ENCODE assay signal across 19 cellular contexts in genomic region chr17:48031966-48032365, GRCh38. TPM values are rescaled to one million over a fixed set of nuclear protein-coding genes. Genes with fewer than 3 reads are reported as not detected.
DNase-seq lines count a peak whose midpoint lies in the region; ATAC-seq, FAIRE-seq and TF ChIP-seq lines count a peak whose summit lies in the region.
"Had no signal": no experiment of that assay in that cellular context is flagged by ENCODE, and none has a peak within 500 bp of the region (broad histone marks: within the 10 kb centered on the region; RNA-seq: fewer than 3 reads in every experiment).

No MANE protein-coding gene starts in this region.

- H3K27ac ChIP-seq in heart left ventricle (peak overlapping the region in 1 of 12 donors; percentile 9), WERI-Rb-1 (peak overlapping the region; percentile 8), H1 (ENCODE audit: low read depth, low read length) (no peak overlapping the region)
- H3K27ac ChIP-seq: 22Rv1, A549 had no signal

- no peak for TF ChIP-seq CTCF in heart left ventricle (IDR thresholded peaks at IDR 0.05)
- no peak for TF ChIP-seq CTCF in WERI-Rb-1 (IDR thresholded peaks at IDR 0.05; ENCODE audit: low read depth, low read length)
- TF ChIP-seq CTCF in H1 (IDR thresholded peaks at IDR 0.05; ENCODE audit: control extremely low read depth in 1 of 3, insufficient read depth in 1 of 3, low read depth in 1 of 3, low read length in 3 of 3) = no peak
- TF ChIP-seq CTCF in HFFc6 (IDR thresholded peaks at IDR 0.05) = no peak

- no peak overlapping the region for H3K23ac ChIP-seq in H1 (ENCODE audit: insufficient read length)

- H3K14ac ChIP-seq in H1 (ENCODE audit: insufficient read length) = no peak overlapping the region

- H4K91ac ChIP-seq in H1 (replicated peaks; ENCODE audit: insufficient read length, low read length) = no peak overlapping the region

- H3K56ac ChIP-seq in H1 (replicated peaks; ENCODE audit: insufficient read length, low read depth, low read length) = no peak overlapping the region

- H4K8ac ChIP-seq in H1 (ENCODE audit: extremely low read depth, insufficient read depth, low read length) = no peak overlapping the region

- H2BK120ac ChIP-seq in H1 (replicated peaks; ENCODE audit: low read depth, low read length) = no peak overlapping the region

- H3K23me2 ChIP-seq in H1 (ENCODE audit: low read depth, low read length) = peaks cover under 1% of the 10 kb centered on the region; the same call in 1 of the 2 replicates

- FAIRE-seq in H1 (lab: Jason Lieb, UNC) = no peak
- FAIRE-seq: A549, GM12892, GM18507, H54 had no signal

- intact Hi-C loops in left cardiac atrium (cut with DNase I) (no loop called here), heart left ventricle (cut with DNase I) (no loop called here), posterior vena cava (cut with DNase I) (no loop called here)

- no peaks in the 10 kb centered on the region for H3K79me2 ChIP-seq in H1 (ENCODE audit: control insufficient read depth in 1 of 2, insufficient read depth in 2 of 2, low read length in 2 of 2)

- H3K79me1 ChIP-seq in H1 (ENCODE audit: low read depth, low read length) = no peaks in the 10 kb centered on the region

- H2BK20ac ChIP-seq in H1 (ENCODE audit: low read length) = no peak overlapping the region

- TF ChIP-seq EP300 in H1 (IDR thresholded peaks at IDR 0.05; ENCODE audit: borderline replicate concordance in 1 of 2, low read depth in 2 of 2, low read length in 2 of 2) = no peak

- ATAC-seq in left cardiac atrium (no peak), heart left ventricle (no peak)
- ATAC-seq in stimulated activated effector memory CD8-positive, alpha-beta T cell treated with anti-CD3 and anti-CD28 coated beads, Interleukin-12 subunit alpha, Interleukin-12 subunit beta, amount 100 ng/mL, for 72 hours = no peak
- ATAC-seq: A549 had no signal

- H3K27me3 ChIP-seq in heart left ventricle (peaks cover 0 to 9% (median 0%) of the 10 kb centered on the region in 9 donors), WERI-Rb-1 (ENCODE audit: insufficient read depth, low read depth, severe bottlenecking) (no peaks in the 10 kb centered on the region), H1 (replicated peaks in 1 of 4; ENCODE audit: control insufficient read depth in 3 of 4, extremely low read depth in 1 of 4, insufficient read depth in 3 of 4, low read length in 3 of 4) (peaks cover 0 to 8% (median 6%) of the 10 kb centered on the region in 4 experiments; a peak in 6 of 7 replicates)

- no peak overlapping the region for H2AFZ ChIP-seq in H1 (ENCODE audit: low read length)

- no peaks in the 10 kb centered on the region; the same call in 1 of the 2 replicates for H3K27me3 Mint-ChIP-seq in HFFc6 (ENCODE audit: insufficient read depth)

- POLR2A ChIA-PET in H1 (lab: Charles Lee; ENCODE audit: partially characterized antibody) = interaction anchor here (0.6 to 28.1 kb wide), 2 partner anchors 30 to 70 kb away, joined by 3 to 1227 read pairs; partner anchors contain the start of gene NFE2L1

- no peak for TF ChIP-seq RAD21 in H1 (IDR thresholded peaks at IDR 0.05 in 1 of 2, conservative IDR thresholded peaks at IDR 0.05 in 1 of 2; ENCODE audit: low read depth in 2 of 2, low read length in 2 of 2)

- no peak overlapping the region for H4K5ac ChIP-seq in H1 (ENCODE audit: insufficient read length, low read depth, low read length)

- no peak overlapping the region for H3K4me2 ChIP-seq in H1 (ENCODE audit: insufficient read depth in 1 of 2, low read depth in 2 of 2, low read length in 2 of 2)
- H3K4me2 ChIP-seq: A549 had no signal

- CTCF ChIA-PET in H1 (lab: Charles Lee; ENCODE audit: partially characterized antibody) = interaction anchor here (0.7 to 8.9 kb wide), 8 partner anchors 14 to 190 kb away, joined by 3 to 181 read pairs (median 20); partner anchors contain the start of gene NFE2L1

- DNase-seq in left cardiac atrium (peak; percentile 2), heart left ventricle (no peak), WERI-Rb-1 (peak; percentile 69), H1 (ENCODE audit: low read depth in 1 of 2, low spot score in 2 of 2) (no peak), posterior vena cava (ENCODE audit: low spot score) (peak; percentile 16), HFFc6 (no peak)
- DNase-seq in stimulated activated effector memory CD8-positive, alpha-beta T cell treated with anti-CD3 and anti-CD28 coated beads, Interleukin-12 subunit alpha, Interleukin-12 subunit beta, amount 100 ng/mL, for 72 hours (ENCODE audit: low spot score in 2 of 2) = no peak
- DNase-seq in activated CD8-positive, alpha-beta memory T cell treated with anti-CD3 and anti-CD28 coated beads for 24 hours = no peak
- DNase-seq: AML-193; CD4-positive, alpha-beta memory T cell; DMS153; DMS79; GDM1; HCEC 1CT had no signal

- peak overlapping the region; percentile 27; the same call in 1 of the 2 replicates for H2BK5ac ChIP-seq in H1 (ENCODE audit: low read depth, low read length)

- H2BK12ac ChIP-seq in H1 (ENCODE audit: low read depth, low read length) = no peak overlapping the region; the same call in 1 of the 2 replicates

- H3K18ac ChIP-seq in H1 (ENCODE audit: extremely low read depth, low read length) = no peak overlapping the region

- H3K4me1 ChIP-seq in heart left ventricle (peaks cover 0 to 19% (median 13%) of the 10 kb centered on the region in 12 donors), H1 (replicated peaks in 1 of 4; ENCODE audit: control insufficient read depth in 3 of 4, insufficient read depth in 4 of 4, low read length in 3 of 4) (peaks cover 0 to 2% (median 0%) of the 10 kb centered on the region in 4 experiments; a peak in 2 of 7 replicates)
- H3K4me1 ChIP-seq: A549 had no signal

- WGBS in heart left ventricle, 4 donors = 85 to 92% (median 90%) methylated on average over 6 of the region's 6 CpGs
- WGBS in H1 (ENCODE audit: extremely low coverage in 1 of 2, insufficient coverage in 1 of 2, insufficient read length in 1 of 2, insufficient replicate concordance in 2 of 2, low coverage in 1 of 2, low lambda C conversion rate in 2 of 2, missing lambda C conversion rate in 1 of 2), 2 experiments = 83% methylated on average over 6 of the region's 6 CpGs; no CpG with 5 or more reads in 1 of the 2 experiments

- no peaks in the 10 kb centered on the region for H3K36me3 Mint-ChIP-seq in stimulated activated effector memory CD8-positive, alpha-beta T cell treated with anti-CD3 and anti-CD28 coated beads, Interleukin-12 subunit alpha, Interleukin-12 subunit beta, amount 100 ng/mL, for 72 hours
- H3K36me3 Mint-ChIP-seq in HFFc6 (ENCODE audit: low read depth) = no peaks in the 10 kb centered on the region; the same call in 1 of the 2 replicates
- H3K36me3 Mint-ChIP-seq: CD4-positive, alpha-beta memory T cell had no signal

- H2AK5ac ChIP-seq in H1 (ENCODE audit: low read depth, low read length) = no peak overlapping the region

- H3K36me3 ChIP-seq in heart left ventricle = peaks cover 0 to 14% (median 0%) of the 10 kb centered on the region in 9 donors
- no peaks in the 10 kb centered on the region for H3K36me3 ChIP-seq in WERI-Rb-1
- H3K36me3 ChIP-seq in H1 (ENCODE audit: control insufficient read depth in 2 of 4, insufficient read depth in 4 of 4, low read length in 3 of 4) = no peaks in the 10 kb centered on the region

- TF ChIP-seq POLR2A in heart left ventricle (IDR thresholded peaks at IDR 0.05) = no peak
- TF ChIP-seq POLR2A in H1 (IDR thresholded peaks at IDR 0.05; ENCODE audit: control extremely low read depth in 1 of 2, low read depth in 2 of 2, low read length in 2 of 2) = no peak

- no peak overlapping the region for H3K4me3 Mint-ChIP-seq in stimulated activated effector memory CD8-positive, alpha-beta T cell treated with anti-CD3 and anti-CD28 coated beads, Interleukin-12 subunit alpha, Interleukin-12 subunit beta, amount 100 ng/mL, for 72 hours
- H3K4me3 Mint-ChIP-seq in HFFc6 = no peak overlapping the region
- H3K4me3 Mint-ChIP-seq: CD4-positive, alpha-beta memory T cell had no signal

- H3K27ac Mint-ChIP-seq in stimulated activated effector memory CD8-positive, alpha-beta T cell treated with anti-CD3 and anti-CD28 coated beads, Interleukin-12 subunit alpha, Interleukin-12 subunit beta, amount 100 ng/mL, for 72 hours = no peak overlapping the region
- no peak overlapping the region for H3K27ac Mint-ChIP-seq in HFFc6
- H3K27ac Mint-ChIP-seq: CD4-positive, alpha-beta memory T cell had no signal

- peaks cover 2% of the 10 kb centered on the region for H3K4me1 Mint-ChIP-seq in stimulated activated effector memory CD8-positive, alpha-beta T cell treated with anti-CD3 and anti-CD28 coated beads, Interleukin-12 subunit alpha, Interleukin-12 subunit beta, amount 100 ng/mL, for 72 hours
- peaks cover 13% of the 10 kb centered on the region for H3K4me1 Mint-ChIP-seq in HFFc6 (ENCODE audit: low read depth)

- H3K9me3 ChIP-seq in heart left ventricle = no peaks in the 10 kb centered on the region
- H3K9me3 ChIP-seq in WERI-Rb-1 (ENCODE audit: severe bottlenecking) = no peaks in the 10 kb centered on the region
- H3K9me3 ChIP-seq in H1 (ENCODE audit: insufficient read depth in 2 of 2, low read depth in 1 of 2, low read length in 1 of 2) = no peaks in the 10 kb centered on the region
- H3K9me3 ChIP-seq: A549 had no signal

- H3K4me3 ChIP-seq in heart left ventricle = no peak overlapping the region
- H3K4me3 ChIP-seq in WERI-Rb-1 (ENCODE audit: low read depth, low read length) = no peak overlapping the region
- no peak overlapping the region for H3K4me3 ChIP-seq in H1 (ENCODE audit: extremely low read depth in 1 of 4, insufficient read depth in 2 of 4, low read depth in 3 of 4, low read length in 4 of 4)
- H3K4me3 ChIP-seq: A549 had no signal

- no peak overlapping the region for H3K9ac ChIP-seq in H1 (replicated peaks in 1 of 4; ENCODE audit: extremely low read depth in 1 of 4, low read depth in 3 of 4, low read length in 3 of 4)

- no peak overlapping the region for H3K4ac ChIP-seq in H1 (replicated peaks; ENCODE audit: insufficient read length, low read depth, low read length)

- peaks cover 0 to 3% of the 10 kb centered on the region in 2 experiments for H4K20me1 ChIP-seq in H1 (replicated peaks in 1 of 2; ENCODE audit: control insufficient read depth in 1 of 2, insufficient read depth in 2 of 2, low read length in 2 of 2)

- H2BK15ac ChIP-seq in H1 (ENCODE audit: low read length) = no peak overlapping the region; the same call in 1 of the 2 replicates

- H3K9me3 Mint-ChIP-seq in stimulated activated effector memory CD8-positive, alpha-beta T cell treated with anti-CD3 and anti-CD28 coated beads, Interleukin-12 subunit alpha, Interleukin-12 subunit beta, amount 100 ng/mL, for 72 hours = no peaks in the 10 kb centered on the region
- H3K9me3 Mint-ChIP-seq in HFFc6 = no peaks in the 10 kb centered on the region
- H3K9me3 Mint-ChIP-seq: CD4-positive, alpha-beta memory T cell had no signal

RNA-seq across cellular contexts. Expression of gene COPZ2, which starts 5.6 kb away (rescaled TPM):
- 10 to 100 TPM; 50.5 to 54.0 TPM for total RNA-seq in left cardiac atrium
- 10 to 100 TPM; 35.4 to 64.3 (median 54.8) TPM for total RNA-seq in heart left ventricle
- polyA plus RNA-seq in heart left ventricle = 10 to 100 TPM; 13.2 to 48.2 TPM
- total RNA-seq in H1 (2021; fragmentation: NEBNext Ultra II Directional; extraction: Animal tissue kit (Norgen Biotek cat#: 25700)) = not detected in 2 replicates
- polyA plus RNA-seq in H1 (2011; rRNA removed) = 0.24 and 0.25 TPM in 2 replicates
- polyA plus RNA-seq in H1 (2011; cell fraction: cytosol; rRNA removed) = 0.23 TPM
- polyA plus RNA-seq in H1 (2011; cell fraction: nucleus; rRNA removed) = 0.47 TPM
- polyA plus RNA-seq in H1 (2012, experiment 1 of 2) = 0.34 to 0.45 TPM in 2 of 4 replicates, not detected in the others
- polyA plus RNA-seq in H1 (2012, experiment 2 of 2) = not detected
- polyA plus RNA-seq in H1 (2013, experiment 1 of 2) = 0.41 TPM
- polyA plus RNA-seq in H1 (2013, experiment 2 of 2) = 0.70 TPM
- not detected in 2 replicates for polyA minus RNA-seq in H1 (2011; rRNA and poly(A)+ RNA removed)
- polyA minus RNA-seq in H1 (2011; cell fraction: cytosol; rRNA and poly(A)+ RNA removed) = not detected
- not detected for polyA minus RNA-seq in H1 (2011; cell fraction: nucleus; rRNA and poly(A)+ RNA removed)
- total RNA-seq in posterior vena cava = 100 to 1,000 TPM in 1 of 2 donors, 10 to 100 TPM in 1; 75.0 to 136 TPM
- total RNA-seq in HFFc6 (2021; fragmentation: NEBNext Ultra II Directional; extraction: Animal tissue kit (Norgen Biotek cat#: 25700)) = 100 to 1,000 TPM; 209 to 260 (median 211) TPM

RNA-seq across cellular contexts. Expression of gene NFE2L1, which starts 16.2 kb away (rescaled TPM):
- total RNA-seq in left cardiac atrium (100 to 1,000 TPM; 527 to 675 TPM), heart left ventricle (1,000 to 10,000 TPM in 1 of 9 donors, 100 to 1,000 TPM in 8; 375 to 1,055 (median 606) TPM), posterior vena cava (100 to 1,000 TPM; 255 to 263 TPM)
- polyA plus RNA-seq in heart left ventricle (100 to 1,000 TPM; 254 to 385 TPM), H1 (2011; rRNA removed) (143 and 173 TPM in 2 replicates)
- total RNA-seq in H1 (2021; fragmentation: NEBNext Ultra II Directional; extraction: Animal tissue kit (Norgen Biotek cat#: 25700)) = 140 and 148 TPM in 2 replicates
- 181 TPM for polyA plus RNA-seq in H1 (2011; cell fraction: cytosol; rRNA removed)
- 178 TPM for polyA plus RNA-seq in H1 (2011; cell fraction: nucleus; rRNA removed)
- 161 to 195 TPM (median 173 TPM) in 4 replicates for polyA plus RNA-seq in H1 (2012, experiment 1 of 2)
- 101 TPM for polyA plus RNA-seq in H1 (2012, experiment 2 of 2)
- 146 TPM for polyA plus RNA-seq in H1 (2013, experiment 1 of 2)
- 156 TPM for polyA plus RNA-seq in H1 (2013, experiment 2 of 2)
- 193 and 224 TPM in 2 replicates for polyA minus RNA-seq in H1 (2011; rRNA and poly(A)+ RNA removed)
- 160 TPM for polyA minus RNA-seq in H1 (2011; cell fraction: cytosol; rRNA and poly(A)+ RNA removed)
- polyA minus RNA-seq in H1 (2011; cell fraction: nucleus; rRNA and poly(A)+ RNA removed) = 99.1 TPM
- total RNA-seq in HFFc6 (2021; fragmentation: NEBNext Ultra II Directional; extraction: Animal tissue kit (Norgen Biotek cat#: 25700)) = 100 to 1,000 TPM; 181 to 207 (median 193) TPM

Comparison
In these comparisons a context has a peak if more than half of its experiments do, and no peak if none do; other contexts are left out.
1. DNase-seq: peak in left cardiac atrium (single experiment), WERI-Rb-1 (single experiment) and posterior vena cava (single experiment); none in heart left ventricle (0 of 5), H1 (0 of 2), stimulated activated effector memory CD8-positive, alpha-beta T cell treated with anti-CD3 and anti-CD28 coated beads, Interleukin-12 subunit alpha, Interleukin-12 subunit beta, amount 100 ng/mL, for 72 hours (0 of 2), activated CD8-positive, alpha-beta memory T cell treated with anti-CD3 and anti-CD28 coated beads for 24 hours (single experiment) and HFFc6 (single experiment).
2. RNA of gene COPZ2, which starts 5.6 kb away (total RNA-seq): 209 to 260 TPM in HFFc6, 75.0 to 136 TPM in posterior vena cava, 35.4 to 64.3 TPM in heart left ventricle and 50.5 to 54.0 TPM in left cardiac atrium; not detected in H1; every median in the first group is over 10 times any median in the second.